ENCODE assay signal across 31 cellular contexts in the genomic region with DNA sequence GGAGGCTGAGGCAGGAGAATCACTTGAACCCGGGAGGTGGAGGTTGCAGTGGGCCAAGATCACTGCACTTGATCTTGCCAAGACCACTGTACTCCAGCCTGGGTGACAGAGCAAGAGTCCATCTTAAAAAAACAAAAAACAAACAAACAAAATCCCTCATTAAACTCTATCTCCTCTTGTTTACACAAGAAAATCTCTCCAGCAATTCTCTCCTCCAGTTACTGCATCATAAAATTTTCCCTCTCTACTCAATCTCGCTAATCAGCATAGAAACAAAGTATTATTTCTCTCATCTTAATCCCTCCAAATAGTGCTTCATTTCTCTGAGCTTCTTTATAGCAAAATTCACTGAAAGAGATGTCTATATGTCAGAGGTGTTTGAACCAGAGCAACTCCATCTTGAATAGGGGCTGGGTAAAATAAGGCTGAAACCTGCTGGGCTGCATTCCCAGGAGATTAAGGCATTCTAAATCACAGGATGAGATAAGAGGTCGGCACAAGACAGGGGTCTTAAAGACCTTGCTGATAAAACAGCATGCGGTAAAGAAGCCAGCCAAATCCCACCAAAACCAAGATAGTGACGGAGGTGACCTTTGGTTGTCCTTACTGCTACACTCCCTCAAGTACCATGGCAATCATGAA.
"Had no signal": no experiment of that assay in that cellular context is flagged by ENCODE, and none has a peak within 500 bp of the region (broad histone marks: within the 10 kb centered on the region; RNA-seq: fewer than 3 reads in every experiment).

No MANE protein-coding gene starts in this region.

- H3K9me3 ChIP-seq: neutrophil had no signal

- H3K27me3 Mint-ChIP-seq: activated T-cell treated with anti-CD3 and anti-CD28 coated beads, Interleukin-2, amount 50 U/mL, for 24 hours; activated T-helper 17 cell treated with anti-CD3 and anti-CD28 coated beads, Interleukin-2, amount 50 U/mL, for 72 hours; effector memory CD8-positive, alpha-beta T cell; stimulated activated memory B cell treated with anti-CD40 and anti-IgM and Interleukin-4, amounts not matched to agents 10 μg/mL and 1 μg/mL and 100 μg/mL, for 72 hours; stimulated activated naive CD8-positive, alpha-beta T cell treated with anti-CD3 and anti-CD28 coated beads, Interleukin-15, amount 100 ng/mL, for 72 hours; type B pancreatic cell had no signal

- H3K4me3 Mint-ChIP-seq: activated T-cell treated with anti-CD3 and anti-CD28 coated beads, Interleukin-2, amount 50 U/mL, for 24 hours; activated T-helper 17 cell treated with anti-CD3 and anti-CD28 coated beads, Interleukin-2, amount 50 U/mL, for 72 hours; effector memory CD8-positive, alpha-beta T cell; nephron; stimulated activated memory B cell treated with anti-CD40 and anti-IgM and Interleukin-4, amounts not matched to agents 10 μg/mL and 1 μg/mL and 100 μg/mL, for 72 hours; stimulated activated naive CD8-positive, alpha-beta T cell treated with anti-CD3 and anti-CD28 coated beads, Interleukin-15, amount 100 ng/mL, for 72 hours; type B pancreatic cell had no signal

- H3K36me3 ChIP-seq: heart left ventricle, left ventricle myocardium inferior, neutrophil had no signal

- H3K4me1 Mint-ChIP-seq: nephron had no signal

- H3K9me3 Mint-ChIP-seq: activated T-cell treated with anti-CD3 and anti-CD28 coated beads, Interleukin-2, amount 50 U/mL, for 24 hours; activated T-helper 17 cell treated with anti-CD3 and anti-CD28 coated beads, Interleukin-2, amount 50 U/mL, for 72 hours; effector memory CD8-positive, alpha-beta T cell; stimulated activated memory B cell treated with anti-CD40 and anti-IgM and Interleukin-4, amounts not matched to agents 10 μg/mL and 1 μg/mL and 100 μg/mL, for 72 hours; stimulated activated naive CD8-positive, alpha-beta T cell treated with anti-CD3 and anti-CD28 coated beads, Interleukin-15, amount 100 ng/mL, for 72 hours; type B pancreatic cell had no signal

- H3K27ac Mint-ChIP-seq: activated T-cell treated with anti-CD3 and anti-CD28 coated beads, Interleukin-2, amount 50 U/mL, for 24 hours; activated T-helper 17 cell treated with anti-CD3 and anti-CD28 coated beads, Interleukin-2, amount 50 U/mL, for 72 hours; effector memory CD8-positive, alpha-beta T cell; nephron; stimulated activated memory B cell treated with anti-CD40 and anti-IgM and Interleukin-4, amounts not matched to agents 10 μg/mL and 1 μg/mL and 100 μg/mL, for 72 hours; stimulated activated naive CD8-positive, alpha-beta T cell treated with anti-CD3 and anti-CD28 coated beads, Interleukin-15, amount 100 ng/mL, for 72 hours; type B pancreatic cell had no signal

- H3K4me3 ChIP-seq: heart left ventricle, left ventricle myocardium inferior, lung, skin epidermis had no signal

- H3K27ac ChIP-seq: foreskin keratinocyte, heart left ventricle, left ventricle myocardium inferior, neutrophil, skin epidermis, VCaP had no signal

- H3K27me3 ChIP-seq: foreskin keratinocyte, heart left ventricle, neutrophil had no signal

- ATAC-seq: activated CD4-positive, CD25-positive, alpha-beta regulatory T cell treated with anti-CD3 and anti-CD28 coated beads, Interleukin-2, amount 50 U/mL, for 24 hours; activated T-helper 17 cell treated with anti-CD3 and anti-CD28 coated beads, Interleukin-2, amount 50 U/mL, for 72 hours; effector memory CD8-positive, alpha-beta T cell; esophagus mucosa; foreskin keratinocyte; heart left ventricle; sciatic nerve; stimulated activated memory B cell treated with anti-CD40 and anti-IgM and Interleukin-4, amounts not matched to agents 10 μg/mL and 1 μg/mL and 100 μg/mL, for 72 hours; stimulated activated naive CD8-positive, alpha-beta T cell treated with anti-CD3 and anti-CD28 coated beads, Interleukin-15, amount 100 ng/mL, for 72 hours had no signal

- DNase-seq: activated CD4-positive, alpha-beta T cell treated with anti-CD3 and anti-CD28 coated beads for 48 hours; activated CD4-positive, alpha-beta T cell treated with anti-CD3 and anti-CD28 coated beads, Interleukin-2, amount 50 U/mL, for 48 hours; activated CD8-positive, alpha-beta memory T cell treated with anti-CD3 and anti-CD28 coated beads, Interleukin-2, amount 50 U/mL, for 48 hours; activated gamma-delta T cell treated with Interleukin-2 at 50 U/mL for 16 hours; activated naive CD4-positive, alpha-beta T cell treated with anti-CD3 and anti-CD28 coated beads, Interleukin-2, amount 50 U/mL, for 16 hours; activated T-cell treated with anti-CD3 and anti-CD28 coated beads, Interleukin-2, amount 50 U/mL, for 24 hours; amygdala; caudate nucleus; cortex of kidney; effector memory CD8-positive, alpha-beta T cell; foreskin keratinocyte; heart left ventricle; left ventricle myocardium inferior; stimulated activated CD4-positive, alpha-beta T cell treated with anti-CD3 and anti-CD28 coated beads, Interleukin-4, amount 100 ng/mL, for 4 hours; stimulated activated CD8-positive, alpha-beta memory T cell treated with anti-CD3 and anti-CD28 coated beads, Interleukin-4, amount 100 ng/mL, for 48 hours; stimulated activated naive CD8-positive, alpha-beta T cell treated with anti-CD3 and anti-CD28 coated beads, Interleukin-15, amount 100 ng/mL, for 72 hours; substantia nigra; T-helper 9 cell had no signal

- FAIRE-seq: islet of Langerhans, TTC549 had no signal

- H3K4me1 ChIP-seq: foreskin keratinocyte had no signal
